1 cellular context compared by ENCODE assay signal in genomic region chr7:4790516-4790991, GRCh38.
TF ChIP-seq lines count a peak whose summit lies in the region.

No MANE protein-coding gene starts in this region.

TF ChIP-seq in GM12878, 131 proteins besides CTCF, POLR2A, EP300 and RAD21 (continued from another document):
- TF ChIP-seq ZNF592 (IDR thresholded peaks at IDR 0.05) = no peak
